18 cellular contexts compared by ENCODE assay signal in genomic region chr9:89469003-89469402, GRCh38. TPM values are rescaled to one million over a fixed set of nuclear protein-coding genes. Genes with fewer than 3 reads are reported as not detected.
DNase-seq lines count a peak whose midpoint lies in the region; ATAC-seq and TF ChIP-seq lines count a peak whose summit lies in the region.
"Had no signal": no experiment of that assay in that cellular context is flagged by ENCODE, and none has a peak within 500 bp of the region (broad histone marks: within the 10 kb centered on the region; RNA-seq: fewer than 3 reads in every experiment).

No MANE protein-coding gene starts in this region.

- CTCF ChIA-PET in activated naive CD4-positive, alpha-beta T cell treated with anti-CD3 and anti-CD28 coated beads for 36 hours (lab: Charles Lee), result interaction anchor here (0.7 to 2.3 kb wide), 3 partner anchors 12 to 96 kb away, joined by 3 to 8 read pairs (median 4); no protein-coding TSS in a partner anchor
- CTCF ChIA-PET in activated CD4-positive, alpha-beta memory T cell treated with anti-CD3 and anti-CD28 coated beads for 36 hours (lab: Charles Lee), result interaction anchor here (1.0 to 2.8 kb wide), 3 partner anchors 13 to 79 kb away, joined by 4 to 13 read pairs (median 10); no protein-coding TSS in a partner anchor

- peak overlapping the region; percentile 3 for H3K4me3 Mint-ChIP-seq in activated naive CD4-positive, alpha-beta T cell treated with anti-CD3 and anti-CD28 coated beads for 36 hours
- H3K4me3 Mint-ChIP-seq in activated CD4-positive, alpha-beta memory T cell treated with anti-CD3 and anti-CD28 coated beads for 36 hours, result peak overlapping the region; percentile 65
- H3K4me3 Mint-ChIP-seq in glutamatergic neuron (ENCODE audit: unreplicated experiment), result peak overlapping the region; percentile 63
- H3K4me3 Mint-ChIP-seq in stimulated activated effector memory CD8-positive, alpha-beta T cell treated with anti-CD3 and anti-CD28 coated beads, Interleukin-12 subunit alpha, Interleukin-12 subunit beta, amount 100 ng/mL, for 72 hours, result peak overlapping the region; percentile 69
- H3K4me3 Mint-ChIP-seq: activated B cell treated with CpG ODN at 0.5 μM for 24 hours had no signal

- intact Hi-C loops in activated naive CD4-positive, alpha-beta T cell treated with anti-CD3 and anti-CD28 coated beads for 36 hours (cut with micrococcal nuclease), result loop anchor here (5.0 kb wide), 1 partner anchor 513 kb away; no protein-coding TSS in a partner anchor
- intact Hi-C loops in activated CD4-positive, alpha-beta memory T cell treated with anti-CD3 and anti-CD28 coated beads for 36 hours (cut with micrococcal nuclease), result no loop called here

- H3K27me3 Mint-ChIP-seq in activated naive CD4-positive, alpha-beta T cell treated with anti-CD3 and anti-CD28 coated beads for 36 hours (ENCODE audit: low read depth), result no peaks in the 10 kb centered on the region
- no peaks in the 10 kb centered on the region for H3K27me3 Mint-ChIP-seq in activated CD4-positive, alpha-beta memory T cell treated with anti-CD3 and anti-CD28 coated beads for 36 hours
- no peaks in the 10 kb centered on the region for H3K27me3 Mint-ChIP-seq in glutamatergic neuron (ENCODE audit: unreplicated experiment)
- H3K27me3 Mint-ChIP-seq: activated B cell treated with CpG ODN at 0.5 μM for 24 hours had no signal

- no peaks in the 10 kb centered on the region for H3K9me3 Mint-ChIP-seq in activated naive CD4-positive, alpha-beta T cell treated with anti-CD3 and anti-CD28 coated beads for 36 hours
- H3K9me3 Mint-ChIP-seq in activated CD4-positive, alpha-beta memory T cell treated with anti-CD3 and anti-CD28 coated beads for 36 hours, result no peaks in the 10 kb centered on the region
- peaks cover 16% of the 10 kb centered on the region for H3K9me3 Mint-ChIP-seq in glutamatergic neuron (ENCODE audit: unreplicated experiment)
- no peaks in the 10 kb centered on the region for H3K9me3 Mint-ChIP-seq in stimulated activated effector memory CD8-positive, alpha-beta T cell treated with anti-CD3 and anti-CD28 coated beads, Interleukin-12 subunit alpha, Interleukin-12 subunit beta, amount 100 ng/mL, for 72 hours
- H3K9me3 Mint-ChIP-seq: activated B cell treated with CpG ODN at 0.5 μM for 24 hours had no signal

- H3K4me1 Mint-ChIP-seq in activated naive CD4-positive, alpha-beta T cell treated with anti-CD3 and anti-CD28 coated beads for 36 hours (ENCODE audit: low read depth), result peaks cover 93% of the 10 kb centered on the region
- H3K4me1 Mint-ChIP-seq in activated CD4-positive, alpha-beta memory T cell treated with anti-CD3 and anti-CD28 coated beads for 36 hours (ENCODE audit: low read depth), result peaks cover 92% of the 10 kb centered on the region
- peaks cover 68% of the 10 kb centered on the region for H3K4me1 Mint-ChIP-seq in glutamatergic neuron (ENCODE audit: low read depth, unreplicated experiment)
- H3K4me1 Mint-ChIP-seq in stimulated activated effector memory CD8-positive, alpha-beta T cell treated with anti-CD3 and anti-CD28 coated beads, Interleukin-12 subunit alpha, Interleukin-12 subunit beta, amount 100 ng/mL, for 72 hours, result peaks cover 98% of the 10 kb centered on the region

- peak overlapping the region; percentile 97 for H3K27ac Mint-ChIP-seq in activated naive CD4-positive, alpha-beta T cell treated with anti-CD3 and anti-CD28 coated beads for 36 hours
- H3K27ac Mint-ChIP-seq in activated CD4-positive, alpha-beta memory T cell treated with anti-CD3 and anti-CD28 coated beads for 36 hours, result peak overlapping the region; percentile 88
- H3K27ac Mint-ChIP-seq in glutamatergic neuron (ENCODE audit: unreplicated experiment), result peak overlapping the region; percentile 60
- H3K27ac Mint-ChIP-seq in stimulated activated effector memory CD8-positive, alpha-beta T cell treated with anti-CD3 and anti-CD28 coated beads, Interleukin-12 subunit alpha, Interleukin-12 subunit beta, amount 100 ng/mL, for 72 hours, result peak overlapping the region; percentile 76

- DNase-seq in activated naive CD4-positive, alpha-beta T cell treated with anti-CD3 and anti-CD28 coated beads for 36 hours, result no peak
- no peak for DNase-seq in activated naive CD4-positive, alpha-beta T cell treated with anti-CD3 and anti-CD28 coated beads, Interleukin-2, amount 50 U/mL, for 16 hours
- no peak for DNase-seq in activated CD4-positive, alpha-beta memory T cell treated with anti-CD3 and anti-CD28 coated beads for 36 hours
- DNase-seq in glutamatergic neuron, result no peak
- no peak for DNase-seq in stimulated activated effector memory CD8-positive, alpha-beta T cell treated with anti-CD3 and anti-CD28 coated beads, Interleukin-12 subunit alpha, Interleukin-12 subunit beta, amount 100 ng/mL, for 72 hours (ENCODE audit: low spot score in 2 of 2)
- no peak for DNase-seq in stimulated activated CD4-positive, alpha-beta T cell treated with anti-CD3 and anti-CD28 coated beads, Interleukin-4, amount 100 ng/mL, for 1 hour
- DNase-seq in NCI-H2196 (lab: John Stamatoyannopoulos, UW; ENCODE audit: unreplicated experiment), result no peak
- DNase-seq in NCI-H526 treated with DMSO at 0.1 percent for 48 hours (lab: John Stamatoyannopoulos, UW), result no peak
- DNase-seq: activated B cell treated with CpG ODN at 0.5 μM for 24 hours; Caco-2; cerebellar nuclear complex; left cardiac atrium; midbrain; NCI-H1694; NCI-H446; stimulated activated CD4-positive, alpha-beta T cell treated with anti-CD3 and anti-CD28 coated beads, Interleukin-1b, Interleukin-23, amount 100 ng/mL, for 48 hours; substantia nigra had no signal

- no peak for TF ChIP-seq CTCF in glutamatergic neuron (IDR thresholded peaks at IDR 0.05; ENCODE audit: partially characterized antibody, unreplicated experiment)

- no peak for ATAC-seq in stimulated activated effector memory CD8-positive, alpha-beta T cell treated with anti-CD3 and anti-CD28 coated beads, Interleukin-12 subunit alpha, Interleukin-12 subunit beta, amount 100 ng/mL, for 72 hours
- ATAC-seq: left cardiac atrium, sciatic nerve had no signal

- POLR2A ChIA-PET in activated CD4-positive, alpha-beta memory T cell treated with anti-CD3 and anti-CD28 coated beads for 36 hours (lab: Charles Lee), result interaction anchor here (1.6 to 3.8 kb wide), 2 partner anchors 10 to 80 kb away, joined by 4 to 17 read pairs; no protein-coding TSS in a partner anchor

- H3K36me3 Mint-ChIP-seq in activated naive CD4-positive, alpha-beta T cell treated with anti-CD3 and anti-CD28 coated beads for 36 hours (ENCODE audit: low read depth), result peaks cover 61% of the 10 kb centered on the region
- peaks cover 65% of the 10 kb centered on the region for H3K36me3 Mint-ChIP-seq in activated CD4-positive, alpha-beta memory T cell treated with anti-CD3 and anti-CD28 coated beads for 36 hours
- no peaks in the 10 kb centered on the region for H3K36me3 Mint-ChIP-seq in glutamatergic neuron (ENCODE audit: unreplicated experiment)
- H3K36me3 Mint-ChIP-seq in stimulated activated effector memory CD8-positive, alpha-beta T cell treated with anti-CD3 and anti-CD28 coated beads, Interleukin-12 subunit alpha, Interleukin-12 subunit beta, amount 100 ng/mL, for 72 hours, result peaks cover 93% of the 10 kb centered on the region

RNA-seq across cellular contexts. Expression of gene SEMA4D, which starts 28.9 kb away (rescaled TPM):
- 100 to 1,000 TPM; 156 to 160 TPM for total RNA-seq in activated naive CD4-positive, alpha-beta T cell treated with anti-CD3 and anti-CD28 coated beads for 36 hours
- total RNA-seq in activated CD4-positive, alpha-beta memory T cell treated with anti-CD3 and anti-CD28 coated beads for 36 hours, result 100 to 1,000 TPM; 159 to 161 TPM
- total RNA-seq in glutamatergic neuron (ENCODE audit: unreplicated experiment), result 192 TPM

Comparison
In these comparisons a context has a peak if more than half of its experiments do, and no peak if none do; other contexts are left out.
1. H3K4me3 Mint-ChIP-seq: peak in every context shown above with its lines; median percentile 69 in stimulated activated effector memory CD8-positive, alpha-beta T cell treated with anti-CD3 and anti-CD28 coated beads, Interleukin-12 subunit alpha, Interleukin-12 subunit beta, amount 100 ng/mL, for 72 hours; 65 in activated CD4-positive, alpha-beta memory T cell treated with anti-CD3 and anti-CD28 coated beads for 36 hours; 63 in glutamatergic neuron; 3 in activated naive CD4-positive, alpha-beta T cell treated with anti-CD3 and anti-CD28 coated beads for 36 hours.